ENCODE assay signal across 1 cellular context in genomic region chr1:18614011-18614735, GRCh38.
TF ChIP-seq lines count a peak whose summit lies in the region.

No MANE protein-coding gene starts in this region.

TF ChIP-seq in H1, 55 proteins besides CTCF, POLR2A, EP300 and RAD21:
- TF ChIP-seq TAF1 (IDR thresholded peaks at IDR 0.05; ENCODE audit: low read depth, low read length) (no peak), E2F6 (IDR thresholded peaks at IDR 0.05) (peak; percentile 74)
- TF ChIP-seq, protein P1, sequence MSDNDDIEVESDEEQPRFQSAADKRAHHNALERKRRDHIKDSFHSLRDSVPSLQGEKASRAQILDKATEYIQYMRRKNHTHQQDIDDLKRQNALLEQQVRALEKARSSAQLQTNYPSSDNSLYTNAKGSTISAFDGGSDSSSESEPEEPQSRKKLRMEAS (IDR thresholded peaks at IDR 0.05): peak; percentile 38; the same call in 1 of the 2 replicates
